1 cellular context compared by ENCODE assay signal in genomic region chr17:40572245-40572975, GRCh38.
TF ChIP-seq lines count a peak whose summit lies in the region.
"Not testable (repeated sequence)": the region's sequence is repeated elsewhere in the genome, so short reads cannot be mapped to it uniquely, and the experiment has no call there.

No MANE protein-coding gene starts in this region.

TF ChIP-seq in K562, 482 proteins besides CTCF, POLR2A, EP300 and RAD21:
- peak; percentile 57 for TF ChIP-seq FOSL1 (tag; conservative IDR thresholded peaks at IDR 0.05)
- peak; percentile 55 for TF ChIP-seq ATF3 (IDR thresholded peaks at IDR 0.05)
- TF ChIP-seq ATF3 (CRISPR knock-in tag; conservative IDR thresholded peaks at IDR 0.05): not testable (repeated sequence)
- peak; percentile 97 for TF ChIP-seq ZNF324 (CRISPR knock-in tag; IDR thresholded peaks at IDR 0.05)
TF ChIP-seq in K562: peak in this region for 3; not testable (repeated sequence) for 479.
